11 cellular contexts compared by ENCODE assay signal in the genomic region with DNA sequence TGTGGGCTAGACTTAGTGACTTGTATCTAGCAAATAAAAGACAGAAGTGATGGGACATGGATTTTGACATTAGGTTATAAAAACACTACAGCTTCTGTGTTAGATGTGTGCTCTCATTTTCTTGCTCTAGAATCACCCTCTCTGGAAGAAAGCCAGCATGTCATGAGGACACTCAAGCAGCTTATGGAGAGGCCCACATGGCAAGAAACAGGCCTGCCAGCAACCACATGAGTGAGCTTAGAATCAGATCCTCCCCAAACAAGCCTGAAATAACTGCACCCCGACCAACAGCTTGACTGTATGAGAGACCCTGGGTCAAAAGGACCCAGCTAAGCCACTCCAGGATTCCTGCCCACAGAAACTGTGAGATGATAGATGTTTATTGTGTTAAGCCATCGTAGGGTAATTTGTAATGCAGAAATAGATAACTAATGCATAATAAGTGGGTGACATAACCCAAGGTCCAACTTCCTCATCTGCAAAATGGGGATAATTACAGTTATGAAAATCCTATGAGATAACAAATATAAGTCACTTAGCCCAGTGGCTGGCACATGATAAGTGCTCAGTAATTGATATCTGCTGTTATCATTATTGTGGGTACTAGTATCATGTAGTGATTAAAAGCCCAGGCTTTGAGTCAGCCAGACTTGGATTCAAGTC.
DNase-seq lines count a peak whose midpoint lies in the region; ATAC-seq, FAIRE-seq and TF ChIP-seq lines count a peak whose summit lies in the region.
"Had no signal": no experiment of that assay in that cellular context is flagged by ENCODE, and none has a peak within 500 bp of the region (broad histone marks: within the 10 kb centered on the region; RNA-seq: fewer than 3 reads in every experiment).

No MANE protein-coding gene starts in this region.

- no TSS peak for BruUV-seq in A673 (replicated peaks; lab: Mats Ljungman, UMichigan)

- ATAC-seq in right cardiac atrium: peak; percentile 64 to 66
- ATAC-seq in pancreas: no peak

- intact Hi-C loops in A673 (cut with micrococcal nuclease; ENCODE audit: unreplicated experiment) (no loop called here), right cardiac atrium (cut with DNase I) (no loop called here), pancreas (cut with DNase I) (loop anchor here in 1 of 3 donors (10.0 kb wide), 1 partner anchor 85 kb away; the partner anchor contains the start of gene KLHL3)

- no peak for FAIRE-seq in pancreas (lab: Jason Lieb, UNC)

- CTCF ChIA-PET in A673 (lab: Charles Lee): no interaction called here

- no peaks in the 10 kb centered on the region for H3K36me3 ChIP-seq in A673 (ENCODE audit: insufficient read depth, low read length, poor library complexity, severe bottlenecking)
- H3K36me3 ChIP-seq in pancreas: no peaks in the 10 kb centered on the region
- H3K36me3 ChIP-seq: adrenal gland had no signal

- in situ Hi-C loops in GM13976 (cut with MboI; ENCODE audit: low sequenced_read_pairs, unreplicated experiment): no loop called here

- no peak for TF ChIP-seq CTCF in A673 (conservative IDR thresholded peaks at IDR 0.05; ENCODE audit: low read depth, low read length)
- TF ChIP-seq CTCF in cardiac fibroblast (IDR thresholded peaks at IDR 0.05; ENCODE audit: low read depth, low read length): no peak
- TF ChIP-seq CTCF in GM13976 (IDR thresholded peaks at IDR 0.05; ENCODE audit: borderline replicate concordance, control extremely low read depth, extremely low read depth, insufficient read depth, missing control alignments): no peak
- no peak for TF ChIP-seq CTCF in pancreas (IDR thresholded peaks at IDR 0.05)

- DNase-seq in A673 (ENCODE audit: low spot score) (peak; percentile 12), M059J (ENCODE audit: low read depth) (peak; percentile 16), cardiac fibroblast (ENCODE audit: low read depth in 2 of 2) (peak; percentile 48 to 81), right cardiac atrium (peak in 1 of 3 donors; percentile 55), GM13976 (ENCODE audit: low spot score) (no peak), pancreas (no peak), hepatic stellate cell (ENCODE audit: low spot score) (no peak), NOMO-1 (lab: John Stamatoyannopoulos, UW; ENCODE audit: unreplicated experiment in 2 of 2) (no peak)
- DNase-seq: esophagus squamous epithelium, NCI-H2081 had no signal

- peaks cover 4% of the 10 kb centered on the region for H3K9me3 ChIP-seq in A673 (ENCODE audit: low read depth, low read length, poor library complexity, severe bottlenecking)
- no peaks in the 10 kb centered on the region for H3K9me3 ChIP-seq in right cardiac atrium (ENCODE audit: control insufficient read depth, low read length)
- H3K9me3 ChIP-seq in pancreas: no peaks in the 10 kb centered on the region
- H3K9me3 ChIP-seq: adrenal gland had no signal

- POLR2A ChIA-PET in A673 (lab: Charles Lee; ENCODE audit: low non-redundant PET): no interaction called here

- 47% methylated on average over 2 of the region's 2 CpGs for WGBS in right cardiac atrium
- WGBS in pancreas, 2 donors: 81 to 85% methylated on average over 2 of the region's 2 CpGs

- H3K4me1 ChIP-seq in A673 (ENCODE audit: insufficient read depth, low read length, poor library complexity, severe bottlenecking) (no peaks in the 10 kb centered on the region), right cardiac atrium (ENCODE audit: control insufficient read depth, insufficient read depth, low read length) (peaks cover 2% of the 10 kb centered on the region), pancreas (no peaks in the 10 kb centered on the region)

- H3K27ac ChIP-seq in A673 (ENCODE audit: low read depth, low read length, poor library complexity, severe bottlenecking): no peak overlapping the region
- no peak overlapping the region for H3K27ac ChIP-seq in right cardiac atrium (ENCODE audit: low read length)
- no peak overlapping the region for H3K27ac ChIP-seq in pancreas
- H3K27ac ChIP-seq: adrenal gland, esophagus squamous epithelium had no signal

- H3K27me3 ChIP-seq in A673 (replicated peaks; ENCODE audit: insufficient read depth, low read depth, low read length, poor library complexity) (no peaks in the 10 kb centered on the region), right cardiac atrium (ENCODE audit: control insufficient read depth, insufficient read depth) (no peaks in the 10 kb centered on the region), pancreas (no peaks in the 10 kb centered on the region)
- H3K27me3 ChIP-seq: adrenal gland, esophagus squamous epithelium had no signal

- H3K4me3 ChIP-seq in A673 (ENCODE audit: low read depth, low read length, poor library complexity, severe bottlenecking) (no peak overlapping the region), cardiac fibroblast (replicated peaks in 1 of 2; ENCODE audit: low read depth in 2 of 2, low read length in 2 of 2) (no peak overlapping the region), right cardiac atrium (ENCODE audit: low read length) (no peak overlapping the region), pancreas (no peak overlapping the region)
- H3K4me3 ChIP-seq: adrenal gland, esophagus squamous epithelium had no signal

Comparison
In these comparisons a context has a peak if more than half of its experiments do, and no peak if none do; other contexts are left out.
1. DNase-seq: peak in A673 (single experiment), M059J (single experiment) and cardiac fibroblast (2 of 2); none in GM13976 (single experiment), pancreas (0 of 6), hepatic stellate cell (single experiment) and NOMO-1 (0 of 2).
2. ATAC-seq: peak in right cardiac atrium (2 of 2); none in pancreas (0 of 4).